ENCODE assay signal across 1 cellular context in the genomic region with DNA sequence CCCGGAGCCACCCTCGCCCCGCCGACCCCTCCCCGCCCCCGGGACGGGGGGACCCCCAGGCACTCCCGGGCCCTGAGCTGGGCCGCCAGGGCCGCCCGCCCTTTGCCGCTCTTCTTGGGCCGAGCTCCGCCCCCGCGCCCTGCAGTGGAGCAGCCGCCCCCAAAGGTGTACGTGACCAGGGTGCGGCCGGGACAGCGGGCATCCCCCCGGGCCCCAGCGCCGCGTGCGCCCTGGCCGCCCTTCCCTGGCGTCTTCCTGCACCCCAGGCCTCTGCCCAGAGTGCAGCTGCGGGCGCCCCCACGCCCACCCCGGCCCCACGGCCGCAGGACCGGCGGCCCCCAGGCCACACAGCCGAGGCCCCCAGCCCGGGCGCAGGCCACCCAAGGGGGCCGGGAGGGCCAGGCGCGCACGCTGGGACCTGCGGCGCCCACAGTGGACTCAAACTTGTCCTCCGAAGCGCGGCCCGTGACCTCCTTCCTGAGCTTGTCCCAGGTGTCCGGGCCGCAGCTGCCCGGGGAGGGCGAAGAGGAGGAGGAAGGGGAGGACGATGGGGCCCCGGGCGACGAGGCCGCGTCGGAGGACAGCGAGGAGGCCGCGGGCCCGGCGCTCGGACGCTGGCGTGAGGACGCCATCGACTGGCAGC.
TF ChIP-seq lines count a peak whose summit lies in the region.

No MANE protein-coding gene starts in this region.

TF ChIP-seq in H1, 55 proteins besides CTCF, POLR2A, EP300 and RAD21:
- TF ChIP-seq SIRT6 (IDR thresholded peaks at IDR 0.05; ENCODE audit: low read length) = no peak
- no peak for TF ChIP-seq GABPA (IDR thresholded peaks at IDR 0.05; ENCODE audit: borderline replicate concordance, insufficient read depth, low read length)
- TF ChIP-seq SP2 (IDR thresholded peaks at IDR 0.05; ENCODE audit: low read length) = no peak
- TF ChIP-seq, protein P1, sequence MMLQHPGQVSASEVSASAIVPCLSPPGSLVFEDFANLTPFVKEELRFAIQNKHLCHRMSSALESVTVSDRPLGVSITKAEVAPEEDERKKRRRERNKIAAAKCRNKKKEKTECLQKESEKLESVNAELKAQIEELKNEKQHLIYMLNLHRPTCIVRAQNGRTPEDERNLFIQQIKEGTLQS (IDR thresholded peaks at IDR 0.05; ENCODE audit: insufficient read depth, low read depth, low read length) = no peak
- no peak for TF ChIP-seq HDAC6 (IDR thresholded peaks at IDR 0.05; ENCODE audit: low read depth, low read length)
- TF ChIP-seq SP1 (IDR thresholded peaks at IDR 0.05; ENCODE audit: low read depth, low read length) = no peak
- no peak for TF ChIP-seq CEBPB (IDR thresholded peaks at IDR 0.05; ENCODE audit: low read depth, low read length)
- no peak for TF ChIP-seq SRF (IDR thresholded peaks at IDR 0.05; ENCODE audit: low read depth, low read length)
- TF ChIP-seq KDM5A (IDR thresholded peaks at IDR 0.05; ENCODE audit: low read length) = no peak
- no peak for TF ChIP-seq BRCA1 (IDR thresholded peaks at IDR 0.05; ENCODE audit: low read depth, low read length)
- no peak for TF ChIP-seq EGR1 (IDR thresholded peaks at IDR 0.05; ENCODE audit: borderline replicate concordance, low read depth, low read length)
- TF ChIP-seq MAX (IDR thresholded peaks at IDR 0.05) = no peak
- TF ChIP-seq TAF7 (optimal IDR thresholded peaks at IDR 0.05; ENCODE audit: borderline replicate concordance, low read depth, low read length) = no peak
- TF ChIP-seq BACH1 (IDR thresholded peaks at IDR 0.05; ENCODE audit: low read length) = no peak
- no peak for TF ChIP-seq NANOG (IDR thresholded peaks at IDR 0.05; ENCODE audit: insufficient read depth, low read depth, low read length, poor library complexity, severe bottlenecking)
- no peak for TF ChIP-seq RBBP5 (IDR thresholded peaks at IDR 0.05; ENCODE audit: borderline replicate concordance, low read depth, low read length)
- TF ChIP-seq ZNF274 (IDR thresholded peaks at IDR 0.05; ENCODE audit: borderline replicate concordance, extremely low read depth, low read length) = no peak
- TF ChIP-seq PHF8 (conservative IDR thresholded peaks at IDR 0.05; ENCODE audit: low read depth, low read length) = no peak
- no peak for TF ChIP-seq POU5F1 (IDR thresholded peaks at IDR 0.05; ENCODE audit: low read depth, low read length)
- no peak for TF ChIP-seq SAP30 (IDR thresholded peaks at IDR 0.05; ENCODE audit: insufficient read depth, insufficient replicate concordance, low read length)
